ENCODE assay signal across 9 cellular contexts in genomic region chr2:120470041-120470716, GRCh38.
DNase-seq lines count a peak whose midpoint lies in the region; ATAC-seq and TF ChIP-seq lines count a peak whose summit lies in the region.
"Had no signal": no experiment of that assay in that cellular context is flagged by ENCODE, and none has a peak within 500 bp of the region (broad histone marks: within the 10 kb centered on the region; RNA-seq: fewer than 3 reads in every experiment).

No MANE protein-coding gene starts in this region.

- TF ChIP-seq CTCF in PC-9 (conservative IDR thresholded peaks at IDR 0.05) = no peak
- no peak for TF ChIP-seq CTCF in esophagus squamous epithelium (IDR thresholded peaks at IDR 0.05)
- TF ChIP-seq CTCF in prostate gland (IDR thresholded peaks at IDR 0.05) = peak in 1 of 4 experiments; percentile 8

- H3K27ac Mint-ChIP-seq in activated naive CD4-positive, alpha-beta T cell treated with anti-CD3 and anti-CD28 coated beads for 36 hours = no peak overlapping the region
- H3K27ac Mint-ChIP-seq: T-helper 1 cell treated with Interleukin-12 subunit alpha and Interleukin-12 subunit beta and Interleukin-4 antibody, amounts not matched to agents 30 μg/mL and 1 μg/mL, for 36 hours had no signal

- WGBS in esophagus squamous epithelium, 2 donors = 19 to 29% methylated on average over 8 to 12 of the region's 12 CpGs
- 18% methylated on average over 12 of the region's 12 CpGs for WGBS in prostate gland

- H3K79me2 ChIP-seq in PC-9 (ENCODE audit: low read depth) = no peaks in the 10 kb centered on the region

- TF ChIP-seq POLR2A in esophagus squamous epithelium (IDR thresholded peaks at IDR 0.05) (no peak), prostate gland (IDR thresholded peaks at IDR 0.05) (no peak)

- no peaks in the 10 kb centered on the region for H3K4me1 Mint-ChIP-seq in activated naive CD4-positive, alpha-beta T cell treated with anti-CD3 and anti-CD28 coated beads for 36 hours (ENCODE audit: low read depth)

- no peak overlapping the region for H3K4me3 Mint-ChIP-seq in activated naive CD4-positive, alpha-beta T cell treated with anti-CD3 and anti-CD28 coated beads for 36 hours
- H3K4me3 Mint-ChIP-seq: T-helper 1 cell treated with Interleukin-12 subunit alpha and Interleukin-12 subunit beta and Interleukin-4 antibody, amounts not matched to agents 30 μg/mL and 1 μg/mL, for 36 hours had no signal

- DNase-seq in DMS53 treated with DMSO at 0.1 percent for 48 hours (lab: John Stamatoyannopoulos, UW; ENCODE audit: unreplicated experiment) = peak; percentile 85
- DNase-seq in PC-9 = peak; percentile 84 to 97
- no peak for DNase-seq in esophagus squamous epithelium (lab: John Stamatoyannopoulos, UW)
- peak; percentile 94 for DNase-seq in prostate gland (ENCODE audit: low spot score)
- DNase-seq in stimulated activated CD4-positive, alpha-beta T cell treated with anti-CD3 and anti-CD28 coated beads, Interleukin-4, amount 100 ng/mL, for 24 hours = no peak
- DNase-seq in activated naive CD4-positive, alpha-beta T cell treated with anti-CD3 and anti-CD28 coated beads for 36 hours = no peak
- no peak for DNase-seq in NCI-H2107 (lab: John Stamatoyannopoulos, UW)

- H3K9me2 ChIP-seq in PC-9 (ENCODE audit: insufficient read depth) = no peaks in the 10 kb centered on the region

- peak overlapping the region; percentile 51 for H3K27ac ChIP-seq in PC-9
- H3K27ac ChIP-seq in esophagus squamous epithelium = peak overlapping the region; percentile 37 to 86 (median 82)
- H3K27ac ChIP-seq in prostate gland = peak overlapping the region; percentile 84 to 87

- no peak for ATAC-seq in HG03039 (IDR thresholded peaks at IDR 0.05; ENCODE audit: unreplicated experiment)

- POLR2A ChIA-PET in PC-9 (lab: Charles Lee; ENCODE audit: unreplicated experiment) = interaction anchor here (0.6 to 0.7 kb wide), 2 partner anchors 9 to 146 kb away, joined by 5 to 7 read pairs; no protein-coding TSS in a partner anchor

- H3K9me3 Mint-ChIP-seq in activated naive CD4-positive, alpha-beta T cell treated with anti-CD3 and anti-CD28 coated beads for 36 hours = peaks cover 4% of the 10 kb centered on the region
- H3K9me3 Mint-ChIP-seq: T-helper 1 cell treated with Interleukin-12 subunit alpha and Interleukin-12 subunit beta and Interleukin-4 antibody, amounts not matched to agents 30 μg/mL and 1 μg/mL, for 36 hours had no signal

- no TSS peak for BruUV-seq in PC-9 (replicated peaks; lab: Mats Ljungman, UMichigan)

- H3K4me3 ChIP-seq in PC-9 (no peak overlapping the region), esophagus squamous epithelium (no peak overlapping the region), prostate gland (no peak overlapping the region)

- H4K20me1 ChIP-seq in PC-9 (ENCODE audit: insufficient read depth) = no peaks in the 10 kb centered on the region

- H3F3A ChIP-seq in PC-9 (ENCODE audit: insufficient read depth, low read depth) = peaks cover 52% of the 10 kb centered on the region

- H3K4me1 ChIP-seq in PC-9 (replicated peaks; ENCODE audit: insufficient read depth) = peaks cover 43% of the 10 kb centered on the region
- H3K4me1 ChIP-seq in esophagus squamous epithelium = peaks cover 0 to 73% (median 30%) of the 10 kb centered on the region in 3 donors
- H3K4me1 ChIP-seq in prostate gland (replicated peaks) = peaks cover 13% of the 10 kb centered on the region

- no peak overlapping the region for H2AFZ ChIP-seq in PC-9

- H3K36me3 Mint-ChIP-seq in activated naive CD4-positive, alpha-beta T cell treated with anti-CD3 and anti-CD28 coated beads for 36 hours (ENCODE audit: low read depth) = no peaks in the 10 kb centered on the region

- H3K4me2 ChIP-seq in PC-9 = peak overlapping the region; percentile 55

- H3K27me3 ChIP-seq in PC-9 (ENCODE audit: insufficient read depth, low read depth) (no peaks in the 10 kb centered on the region), esophagus squamous epithelium (peaks cover 0 to 62% (median 0%) of the 10 kb centered on the region in 4 donors), prostate gland (replicated peaks; ENCODE audit: insufficient read depth) (no peaks in the 10 kb centered on the region)

- H3K9me3 ChIP-seq in PC-9 (ENCODE audit: insufficient read depth, low read depth) (0 out of 2 replicates have a peak, but pooled peaks cover 6% of the 10 kb centered on the region), esophagus squamous epithelium (peaks cover 0 to 8% (median 5%) of the 10 kb centered on the region in 3 donors), prostate gland (no peaks in the 10 kb centered on the region)

- CTCF ChIA-PET in PC-9 (lab: Charles Lee) = no interaction called here
- CTCF ChIA-PET in activated naive CD4-positive, alpha-beta T cell treated with anti-CD3 and anti-CD28 coated beads for 36 hours (lab: Charles Lee) = no interaction called here

- no peaks in the 10 kb centered on the region for H3K27me3 Mint-ChIP-seq in activated naive CD4-positive, alpha-beta T cell treated with anti-CD3 and anti-CD28 coated beads for 36 hours (ENCODE audit: low read depth)

- no peaks in the 10 kb centered on the region for H3K36me3 ChIP-seq in PC-9 (ENCODE audit: low read depth)
- H3K36me3 ChIP-seq in esophagus squamous epithelium = no peaks in the 10 kb centered on the region
- H3K36me3 ChIP-seq in prostate gland = no peaks in the 10 kb centered on the region

- intact Hi-C loops in PC-9 (cut with micrococcal nuclease; ENCODE audit: unreplicated experiment) (loop anchor here (2.0 kb wide), 1 partner anchor 17 kb away; no protein-coding TSS in a partner anchor), esophagus squamous epithelium (cut with DNase I) (no loop called here), prostate gland (cut with DNase I) (no loop called here)
- intact Hi-C loops in activated naive CD4-positive, alpha-beta T cell treated with anti-CD3 and anti-CD28 coated beads for 36 hours (cut with micrococcal nuclease) = no loop called here

Comparison
In these comparisons a context has a peak if more than half of its experiments do, and no peak if none do; other contexts are left out.
1. DNase-seq: peak in DMS53 treated with DMSO at 0.1 percent for 48 hours (single experiment), PC-9 (2 of 2) and prostate gland (single experiment); none in esophagus squamous epithelium (single experiment), stimulated activated CD4-positive, alpha-beta T cell treated with anti-CD3 and anti-CD28 coated beads, Interleukin-4, amount 100 ng/mL, for 24 hours (single experiment), activated naive CD4-positive, alpha-beta T cell treated with anti-CD3 and anti-CD28 coated beads for 36 hours (single experiment) and NCI-H2107 (single experiment).
2. Peak in every context shown above with its lines, with median percentiles within 50 percentile points of each other: H3K27ac ChIP-seq.